Comparison of ENCODE assay signal across 28 cellular contexts in genomic region chr5:164206196-164206595, GRCh38.
"Had no signal": no experiment of that assay in that cellular context is flagged by ENCODE, and none has a peak within 500 bp of the region (broad histone marks: within the 10 kb centered on the region; RNA-seq: fewer than 3 reads in every experiment).

No MANE protein-coding gene starts in this region.

- H3K4me3 ChIP-seq: MG63, PC-9, SJCRH30, SK-N-MC had no signal

- H2AFZ ChIP-seq: PC-9 had no signal

- H3K27me3 ChIP-seq: MG63 had no signal

- H3K27ac ChIP-seq: PC-9, RWPE1, SJCRH30, SK-N-MC had no signal

- H3K4me2 ChIP-seq: PC-9 had no signal

- DNase-seq: Kasumi-1, MG63, NCI-H1048, NCI-H1092 treated with DMSO at 0.1 percent for 48 hours, NCI-H1105 treated with DMSO at 0.1 percent for 48 hours, NCI-H1417, NCI-H1436, NCI-H146, NCI-H1694, NCI-H187, NCI-H1930, NCI-H2081, NCI-H2171 treated with DMSO at 0.1 percent for 48 hours, NCI-H2227 treated with DMSO at 0.1 percent for 48 hours, NCI-H345, NCI-H446, NCI-H510A treated with DMSO at 0.1 percent for 48 hours, NCI-H524 treated with DMSO at 0.1 percent for 48 hours, NCI-H526 treated with DMSO at 0.1 percent for 48 hours, NCI-H748 treated with DMSO at 0.1 percent for 48 hours, NCI-H82, PC-9, SHP77, SIG-M5, SJCRH30, T-cell had no signal

- H3K36me3 ChIP-seq: MG63, SJCRH30 had no signal

- H3K9me3 ChIP-seq: MG63, SJCRH30 had no signal
